ENCODE assay signal across 2 cellular contexts in genomic region chr17:59680314-59680713, GRCh38.
TF ChIP-seq lines count a peak whose summit lies in the region.

No MANE protein-coding gene starts in this region.

TF ChIP-seq in HepG2, 621 proteins besides CTCF, POLR2A, EP300 and RAD21:
- TF ChIP-seq BHLHE40 (IDR thresholded peaks at IDR 0.05; ENCODE audit: low read length) (no peak), AGO2 (optimal IDR thresholded peaks at IDR 0.05; ENCODE audit: low read depth, low read length) (peak; percentile 43)

TF ChIP-seq in SK-N-SH, 30 proteins besides CTCF, POLR2A, EP300 and RAD21:
- TF ChIP-seq JUND (IDR thresholded peaks at IDR 0.05) (peak; percentile 27; the same call in 1 of the 2 replicates), SMC3 (IDR thresholded peaks at IDR 0.05; ENCODE audit: low read depth, low read length) (no peak), MEF2A (IDR thresholded peaks at IDR 0.05; ENCODE audit: borderline replicate concordance, low read depth) (0 out of 2 replicates have a peak, but pooled peaks have one; percentile 19)
TF ChIP-seq in SK-N-SH: peak in this region for 2.
